ENCODE assay signal across 9 cellular contexts in the genomic region with DNA sequence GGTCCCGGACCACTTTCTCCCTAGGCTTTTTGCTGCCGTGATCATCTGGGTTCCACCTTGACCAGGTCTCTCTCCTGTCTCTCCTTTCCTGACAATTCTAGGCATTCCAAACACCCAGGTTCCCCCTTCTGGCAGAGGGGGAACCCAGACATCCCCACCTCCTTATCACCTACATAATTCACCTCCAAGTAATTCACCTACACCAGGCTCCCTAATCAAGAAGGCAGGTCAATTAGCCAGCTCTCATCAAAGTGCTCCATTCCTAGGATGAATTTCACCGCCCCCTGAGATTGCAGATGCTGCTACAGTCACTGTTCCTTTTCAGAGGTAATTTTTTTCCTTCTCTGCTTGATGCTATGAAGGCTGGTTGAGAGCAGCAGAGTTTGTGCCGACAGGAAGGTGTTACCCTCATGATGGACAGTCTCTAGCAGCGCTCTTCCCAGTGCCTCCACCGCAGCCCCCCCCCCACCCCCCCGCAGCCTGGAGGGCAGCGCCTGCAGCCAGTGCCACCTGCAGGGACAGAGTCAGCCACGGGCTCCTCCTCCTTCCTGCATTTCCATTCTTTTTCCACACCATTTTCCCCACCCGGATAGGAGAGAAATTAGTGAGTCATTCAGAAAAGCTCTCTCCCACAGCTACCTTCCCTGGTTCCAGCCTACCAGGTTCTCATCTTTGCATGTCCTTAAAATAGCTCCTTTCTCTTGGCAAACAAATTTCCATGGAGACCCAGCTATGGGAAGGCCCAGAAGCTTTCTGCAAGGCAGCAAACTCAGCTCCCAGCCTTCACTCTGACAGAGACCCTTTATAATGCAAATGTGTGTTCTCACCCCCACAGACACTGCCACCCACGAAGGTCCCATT. TPM values are rescaled to one million over a fixed set of nuclear protein-coding genes. Genes with fewer than 3 reads are reported as not detected.
A peak's percentile ranks its signal among the peaks of the same experiment; 100 is the strongest.
DNase-seq lines count a peak whose midpoint lies in the region; ATAC-seq, FAIRE-seq and TF ChIP-seq lines count a peak whose summit lies in the region.
"Had no signal": no experiment of that assay in that cellular context is flagged by ENCODE, and none has a peak within 500 bp of the region (broad histone marks: within the 10 kb centered on the region; RNA-seq: fewer than 3 reads in every experiment).

No MANE protein-coding gene starts in this region.

- TF ChIP-seq EP300 in HepG2 (IDR thresholded peaks at IDR 0.05; ENCODE audit: low read depth in 2 of 2, low read length in 2 of 2), result no peak
- TF ChIP-seq EP300 in HepG2 (CRISPR knock-in tag; IDR thresholded peaks at IDR 0.05; ENCODE audit: borderline replicate concordance), result no peak

- BruUV-seq in HepG2 (replicated peaks; lab: Mats Ljungman, UMichigan), result no TSS peak

- no peak overlapping the region for H3K9ac ChIP-seq in HepG2 (ENCODE audit: insufficient read depth, low read depth, low read length)

- no peaks in the 10 kb centered on the region for H3K27me3 Mint-ChIP-seq in activated T-helper 1 cell treated with anti-CD3 and anti-CD28 coated beads, Interleukin-12 subunit alpha, Interleukin-12 subunit beta, Interleukin-2, Interleukin-4 antibody, amounts not matched to agents 30 ng/mL and 10 ng/mL and 1 ng/mL, durations not matched to agents 14 hours and 24 hours and 36 hours (ENCODE audit: insufficient read depth)
- H3K27me3 Mint-ChIP-seq in type B pancreatic cell, result peaks cover 4% of the 10 kb centered on the region
- H3K27me3 Mint-ChIP-seq in activated T-cell treated with anti-CD3 and anti-CD28 coated beads, Interleukin-2, amount 50 U/mL, for 4 hours (ENCODE audit: low read depth), result no peaks in the 10 kb centered on the region

- H3K36me3 ChIP-seq in HepG2 (replicated peaks in 1 of 2; ENCODE audit: control insufficient read depth in 1 of 2, insufficient read depth in 2 of 2, low read length in 2 of 2) (peaks cover 2 to 9% of the 10 kb centered on the region in 2 experiments; a peak in 4 of 5 replicates), right lobe of liver (no peaks in the 10 kb centered on the region)

- no peak for TF ChIP-seq CTCF in HepG2 (CRISPR knock-in tag; IDR thresholded peaks at IDR 0.05)
- no peak for TF ChIP-seq CTCF in right lobe of liver (IDR thresholded peaks at IDR 0.05)
- TF ChIP-seq CTCF in type B pancreatic cell (conservative IDR thresholded peaks at IDR 0.05), result no peak

- CTCF ChIA-PET in HepG2 (lab: Yijun Ruan, JAX; ENCODE audit: low intra/inter-chr PET ratio, low total read pairs), result no interaction called here

- H3K4me3 Mint-ChIP-seq in activated T-helper 1 cell treated with anti-CD3 and anti-CD28 coated beads, Interleukin-12 subunit alpha, Interleukin-12 subunit beta, Interleukin-2, Interleukin-4 antibody, amounts not matched to agents 30 ng/mL and 10 ng/mL and 1 ng/mL, durations not matched to agents 14 hours and 24 hours and 36 hours, result no peak overlapping the region
- peak overlapping the region; percentile 34 for H3K4me3 Mint-ChIP-seq in type B pancreatic cell
- H3K4me3 Mint-ChIP-seq in activated T-cell treated with anti-CD3 and anti-CD28 coated beads, Interleukin-2, amount 50 U/mL, for 4 hours, result no peak overlapping the region

- no peaks in the 10 kb centered on the region for H4K20me1 ChIP-seq in HepG2 (ENCODE audit: insufficient read depth, low read length)

- H3K4me2 ChIP-seq in HepG2 (ENCODE audit: low read depth, low read length), result no peak overlapping the region

- H3K27ac Mint-ChIP-seq in activated T-helper 1 cell treated with anti-CD3 and anti-CD28 coated beads, Interleukin-12 subunit alpha, Interleukin-12 subunit beta, Interleukin-2, Interleukin-4 antibody, amounts not matched to agents 30 ng/mL and 10 ng/mL and 1 ng/mL, durations not matched to agents 14 hours and 24 hours and 36 hours, result peak overlapping the region; percentile 25
- peak overlapping the region; percentile 63 for H3K27ac Mint-ChIP-seq in type B pancreatic cell

- H3K4me1 ChIP-seq in HepG2 (ENCODE audit: insufficient read depth, low read length) (peaks cover 30% of the 10 kb centered on the region), right lobe of liver (no peaks in the 10 kb centered on the region)

- TF ChIP-seq POLR2A in HepG2 (IDR thresholded peaks at IDR 0.05; ENCODE audit: insufficient read depth in 1 of 2, low read depth in 2 of 2, low read length in 2 of 2) (no peak), right lobe of liver (IDR thresholded peaks at IDR 0.05) (no peak)

- POLR2A ChIA-PET in HepG2 (lab: Yijun Ruan, JAX), result no interaction called here

- H3K27ac ChIP-seq in HepG2 (ENCODE audit: extremely low read length, insufficient read depth, low read length) (no peak overlapping the region), right lobe of liver (no peak overlapping the region)

- DNase-seq in HepG2 (ENCODE audit: low spot score), result peak; percentile 23
- DNase-seq in right lobe of liver, result no peak
- DNase-seq in activated T-helper 1 cell treated with anti-CD3 and anti-CD28 coated beads, Interleukin-12 subunit alpha, Interleukin-12 subunit beta, Interleukin-2, Interleukin-4 antibody, amounts not matched to agents 30 ng/mL and 10 ng/mL and 1 ng/mL, durations not matched to agents 14 hours and 24 hours and 36 hours (ENCODE audit: low spot score), result no peak
- DNase-seq in inferior parietal cortex (ENCODE audit: extremely low spot score), result peak; percentile 56
- no peak for DNase-seq in type B pancreatic cell (ENCODE audit: extremely low spot score, unreplicated experiment)
- no peak for DNase-seq in dedifferentiated amniotic fluid mesenchymal stem cell (ENCODE audit: extremely low spot score)
- no peak for DNase-seq in activated T-cell treated with anti-CD3 and anti-CD28 coated beads, Interleukin-2, amount 50 U/mL, for 4 hours
- DNase-seq in mucosa of gallbladder (ENCODE audit: low spot score), result no peak
- DNase-seq: DMS 273 treated with DMSO at 0.1 percent for 48 hours had no signal

- WGBS in HepG2 (ENCODE audit: low lambda C conversion rate), result 27% methylated on average over 11 of the region's 11 CpGs
- 34% methylated on average over 9 of the region's 11 CpGs for WGBS in right lobe of liver (ENCODE audit: insufficient coverage, low coverage, low lambda C conversion rate, missing lambda C conversion rate)

- intact Hi-C loops in HepG2 (cut with micrococcal nuclease; ENCODE audit: unreplicated experiment), result no loop called here
- intact Hi-C loops in right lobe of liver (cut with DNase I), result no loop called here
- intact Hi-C loops in activated T-helper 1 cell treated with anti-CD3 and anti-CD28 coated beads, Interleukin-12 subunit alpha, Interleukin-12 subunit beta, Interleukin-2, Interleukin-4 antibody, amounts not matched to agents 30 ng/mL and 10 ng/mL and 1 ng/mL, durations not matched to agents 14 hours and 24 hours and 36 hours (cut with micrococcal nuclease), result no loop called here

- H2AFZ ChIP-seq in HepG2 (ENCODE audit: low read length), result no peak overlapping the region

- no peaks in the 10 kb centered on the region for H3K79me2 ChIP-seq in HepG2 (ENCODE audit: insufficient read depth, low read length)

- peaks cover 13% of the 10 kb centered on the region for H3K36me3 Mint-ChIP-seq in activated T-helper 1 cell treated with anti-CD3 and anti-CD28 coated beads, Interleukin-12 subunit alpha, Interleukin-12 subunit beta, Interleukin-2, Interleukin-4 antibody, amounts not matched to agents 30 ng/mL and 10 ng/mL and 1 ng/mL, durations not matched to agents 14 hours and 24 hours and 36 hours (ENCODE audit: low read depth)
- peaks cover 3% of the 10 kb centered on the region for H3K36me3 Mint-ChIP-seq in type B pancreatic cell
- H3K36me3 Mint-ChIP-seq in activated T-cell treated with anti-CD3 and anti-CD28 coated beads, Interleukin-2, amount 50 U/mL, for 4 hours (ENCODE audit: insufficient read depth), result peaks cover 17% of the 10 kb centered on the region

- in situ Hi-C loops in HepG2 (cut with HindIII; ENCODE audit: extremely low pct_ligation_motif_present, low pct_unique_long_range_greater_than_20kb), result no loop called here

- no peak for FAIRE-seq in HepG2 (lab: Jason Lieb, UNC)

- ATAC-seq in HepG2 (peak; percentile 8), right lobe of liver (no peak)
- no peak for ATAC-seq in activated T-cell treated with anti-CD3 and anti-CD28 coated beads, Interleukin-2, amount 50 U/mL, for 4 hours

- H3K4me3 ChIP-seq in HepG2 (replicated peaks in 1 of 3; ENCODE audit: insufficient read depth in 1 of 3, low read depth in 2 of 3, low read length in 3 of 3) (no peak overlapping the region), right lobe of liver (no peak overlapping the region)

- H3K27me3 ChIP-seq in HepG2 (ENCODE audit: control insufficient read depth in 1 of 2, insufficient read depth in 2 of 2, low read length in 2 of 2) (peaks cover 0 to 5% of the 10 kb centered on the region in 2 experiments; a peak in 1 of 5 replicates), right lobe of liver (no peaks in the 10 kb centered on the region)

- H3K4me1 Mint-ChIP-seq in activated T-helper 1 cell treated with anti-CD3 and anti-CD28 coated beads, Interleukin-12 subunit alpha, Interleukin-12 subunit beta, Interleukin-2, Interleukin-4 antibody, amounts not matched to agents 30 ng/mL and 10 ng/mL and 1 ng/mL, durations not matched to agents 14 hours and 24 hours and 36 hours (ENCODE audit: low read depth), result peaks cover 5% of the 10 kb centered on the region
- peaks cover 10% of the 10 kb centered on the region for H3K4me1 Mint-ChIP-seq in type B pancreatic cell (ENCODE audit: unreplicated experiment)
- peaks cover 6% of the 10 kb centered on the region for H3K4me1 Mint-ChIP-seq in activated T-cell treated with anti-CD3 and anti-CD28 coated beads, Interleukin-2, amount 50 U/mL, for 4 hours (ENCODE audit: low read depth)

- no peaks in the 10 kb centered on the region for H3K9me3 Mint-ChIP-seq in activated T-helper 1 cell treated with anti-CD3 and anti-CD28 coated beads, Interleukin-12 subunit alpha, Interleukin-12 subunit beta, Interleukin-2, Interleukin-4 antibody, amounts not matched to agents 30 ng/mL and 10 ng/mL and 1 ng/mL, durations not matched to agents 14 hours and 24 hours and 36 hours
- no peaks in the 10 kb centered on the region for H3K9me3 Mint-ChIP-seq in type B pancreatic cell
- no peaks in the 10 kb centered on the region for H3K9me3 Mint-ChIP-seq in activated T-cell treated with anti-CD3 and anti-CD28 coated beads, Interleukin-2, amount 50 U/mL, for 4 hours

- no peak for TF ChIP-seq RAD21 in HepG2 (CRISPR knock-in tag; IDR thresholded peaks at IDR 0.05)

- H3K9me3 ChIP-seq in HepG2 (ENCODE audit: low read length) (no peaks in the 10 kb centered on the region), right lobe of liver (no peaks in the 10 kb centered on the region)

RNA-seq across cellular contexts. Expression of a gene that starts 42.1 kb away (rescaled TPM):
- total RNA-seq in HepG2 (2016; rRNA removed; fragmentation: Illumina TruSeq; extraction: Trizol) (51.7 and 61.2 TPM in 2 replicates), right lobe of liver (10 to 100 TPM; 14.7 to 20.2 (median 17.9) TPM), type B pancreatic cell (ENCODE audit: low replicate concordance) (50.3 and 123 TPM in 2 replicates), mucosa of gallbladder (35.0 TPM)
- total RNA-seq in HepG2 (2016; cell fraction: cytosol; rRNA removed; fragmentation: Illumina TruSeq; extraction: Trizol; ENCODE audit: low read depth), result 8.5 and 9.2 TPM in 2 replicates
- total RNA-seq in HepG2 (2016; cell fraction: insoluble cytoplasmic fraction; rRNA removed; fragmentation: Illumina TruSeq; extraction: Trizol), result 51.7 and 55.0 TPM in 2 replicates
- 17.6 and 18.8 TPM in 2 replicates for total RNA-seq in HepG2 (2016; cell fraction: membrane; rRNA removed; fragmentation: Illumina TruSeq; extraction: Trizol)
- 66.8 and 76.3 TPM in 2 replicates for total RNA-seq in HepG2 (2016; cell fraction: nucleus; rRNA removed; fragmentation: Illumina TruSeq; extraction: Trizol)
- polyA plus RNA-seq in HepG2 (2011; rRNA removed), result 26.0 and 32.4 TPM in 2 replicates
- polyA plus RNA-seq in HepG2 (2011; cell fraction: cytosol; rRNA removed), result 18.2 and 21.7 TPM in 2 replicates
- 77.7 and 79.9 TPM in 2 replicates for polyA plus RNA-seq in HepG2 (2011; cell fraction: nucleus; rRNA removed)
- polyA plus RNA-seq in HepG2 (2012), result 18.0 and 21.3 TPM in 2 replicates
- polyA plus RNA-seq in HepG2 (2016; cell fraction: cytosol; fragmentation: Illumina TruSeq; extraction: Trizol; ENCODE audit: low read depth), result 2.4 TPM in 2 replicates
- polyA plus RNA-seq in HepG2 (2016; cell fraction: insoluble cytoplasmic fraction; fragmentation: Illumina TruSeq; extraction: Trizol; ENCODE audit: low read depth), result 28.5 and 28.9 TPM in 2 replicates
- polyA plus RNA-seq in HepG2 (2016; cell fraction: membrane; fragmentation: Illumina TruSeq; extraction: Trizol; ENCODE audit: low read depth), result 6.8 and 6.9 TPM in 2 replicates
- polyA plus RNA-seq in HepG2 (2016; cell fraction: nucleus; fragmentation: Illumina TruSeq; extraction: Trizol; ENCODE audit: insufficient read depth, low read depth), result 55.6 and 67.9 TPM in 2 replicates
- 21.6 and 31.5 TPM in 2 replicates for polyA minus RNA-seq in HepG2 (2011; rRNA and poly(A)+ RNA removed; ENCODE audit: low replicate concordance)
- polyA minus RNA-seq in HepG2 (2011; cell fraction: cytosol; rRNA and poly(A)+ RNA removed), result 13.2 and 14.0 TPM in 2 replicates
- 74.3 and 85.7 TPM in 2 replicates for polyA minus RNA-seq in HepG2 (2011; cell fraction: nucleus; rRNA and poly(A)+ RNA removed)
- 42.4 and 42.7 TPM in 2 replicates for total RNA-seq in activated T-helper 1 cell treated with anti-CD3 and anti-CD28 coated beads, Interleukin-12 subunit alpha, Interleukin-12 subunit beta, Interleukin-2, Interleukin-4 antibody, amounts not matched to agents 30 ng/mL and 10 ng/mL and 1 ng/mL, durations not matched to agents 14 hours and 24 hours and 36 hours
- total RNA-seq in activated T-cell treated with anti-CD3 and anti-CD28 coated beads, Interleukin-2, amount 50 U/mL, for 4 hours, result 10 to 100 TPM; 36.2 to 37.8 (median 36.9) TPM

Comparison
In these comparisons a context has a peak if more than half of its experiments do, and no peak if none do; other contexts are left out.
1. DNase-seq: peak in HepG2 (single experiment) and inferior parietal cortex (single experiment); none in right lobe of liver (0 of 3), activated T-helper 1 cell treated with anti-CD3 and anti-CD28 coated beads, Interleukin-12 subunit alpha, Interleukin-12 subunit beta, Interleukin-2, Interleukin-4 antibody, amounts not matched to agents 30 ng/mL and 10 ng/mL and 1 ng/mL, durations not matched to agents 14 hours and 24 hours and 36 hours (single experiment), type B pancreatic cell (single experiment), dedifferentiated amniotic fluid mesenchymal stem cell (single experiment), activated T-cell treated with anti-CD3 and anti-CD28 coated beads, Interleukin-2, amount 50 U/mL, for 4 hours (single experiment) and mucosa of gallbladder (single experiment).